22 cellular contexts compared by ENCODE assay signal in genomic region chr4:132792305-132792704, GRCh38.
A peak's percentile ranks its signal among the peaks of the same experiment; 100 is the strongest.
DNase-seq lines count a peak whose midpoint lies in the region; ATAC-seq, FAIRE-seq and TF ChIP-seq lines count a peak whose summit lies in the region.
"Had no signal": no experiment of that assay in that cellular context is flagged by ENCODE, and none has a peak within 500 bp of the region (broad histone marks: within the 10 kb centered on the region; RNA-seq: fewer than 3 reads in every experiment).

No MANE protein-coding gene starts in this region.

- no peak overlapping the region for H3K27ac ChIP-seq in HCT116 (ENCODE audit: low read depth, low read length)
- H3K27ac ChIP-seq: C4-2B had no signal

- CTCF ChIA-PET in HCT116 (lab: Charles Lee), result no interaction called here

- no peak for TF ChIP-seq CTCF in D721Med (IDR thresholded peaks at IDR 0.05; ENCODE audit: insufficient read depth, missing control alignments)
- TF ChIP-seq CTCF in HCT116 (IDR thresholded peaks at IDR 0.05 in 2 of 3, conservative IDR thresholded peaks at IDR 0.05 in 1 of 3; ENCODE audit: borderline replicate concordance in 1 of 3, insufficient read depth in 1 of 3, low read depth in 2 of 3, low read length in 2 of 3), result no peak

- no TSS peak for BruUV-seq in HCT116 (replicated peaks; lab: Mats Ljungman, UMichigan)

- no peaks in the 10 kb centered on the region for H4K20me1 ChIP-seq in HCT116 (ENCODE audit: insufficient read depth)

- TF ChIP-seq RAD21 in HCT116 (IDR thresholded peaks at IDR 0.05; ENCODE audit: low read depth), result no peak

- in situ Hi-C loops in ACHN (cut with HindIII; ENCODE audit: low pct_ligation_motif_present, low pct_unique_long_range_greater_than_20kb, low sequenced_read_pairs), result no loop called here

- H3K9ac ChIP-seq in HCT116 (ENCODE audit: low read length) (no peak overlapping the region), adipocyte (ENCODE audit: low read length) (no peak overlapping the region)

- ATAC-seq in HCT116 (no peak), HG02885 (IDR thresholded peaks at IDR 0.05; ENCODE audit: poor library complexity, unreplicated experiment) (no peak)

- POLR2A ChIA-PET in HCT116 (lab: Charles Lee), result no interaction called here

- no peaks in the 10 kb centered on the region for H3K9me2 ChIP-seq in HCT116 (ENCODE audit: insufficient read depth)

- DNase-seq in D721Med (ENCODE audit: insufficient read length, low spot score) (no peak), DMS53 (lab: John Stamatoyannopoulos, UW) (peak; percentile 62), HCT116 (ENCODE audit: low read depth, low spot score) (no peak), adipocyte (ENCODE audit: low read depth) (peak; percentile 28), RCC 7860 (ENCODE audit: low spot score) (no peak), ACHN (no peak), DMS79 treated with DMSO at 0.1 percent for 48 hours (lab: John Stamatoyannopoulos, UW) (no peak)
- DNase-seq: AML-193; Caco-2; CD4-positive, alpha-beta T cell; DMS153; GDM1; H9; IMR-90; Karpas-422; KBM-7 had no signal

- no peaks in the 10 kb centered on the region for H3K79me2 ChIP-seq in HCT116 (ENCODE audit: insufficient read depth, low read length)

- H3K9me3 ChIP-seq in HCT116 (ENCODE audit: control insufficient read depth in 1 of 2, insufficient read depth in 1 of 2, low read depth in 1 of 2, low read length in 2 of 2), result no peaks in the 10 kb centered on the region
- H3K9me3 ChIP-seq in adipocyte (ENCODE audit: control insufficient read depth, low read length), result no peaks in the 10 kb centered on the region
- H3K9me3 ChIP-seq: Caco-2 had no signal

- H3K4me3 ChIP-seq in HCT116 (replicated peaks in 1 of 2; ENCODE audit: low read depth in 1 of 2, low read length in 2 of 2) (no peak overlapping the region), adipocyte (ENCODE audit: low read length) (no peak overlapping the region)

- TF ChIP-seq POLR2A in HCT116 (IDR thresholded peaks at IDR 0.05; ENCODE audit: borderline replicate concordance, extremely low read depth, insufficient read depth, insufficient read length), result no peak

- FAIRE-seq in D721Med (lab: Jason Lieb, UNC) (peak; percentile 38), RCC 7860 (lab: Jason Lieb, UNC) (no peak)
- FAIRE-seq: GM12892, GM18507, H1, HTR-8/SVneo had no signal

- H3K4me1 ChIP-seq in HCT116 (ENCODE audit: control insufficient read depth in 1 of 2, insufficient read depth in 2 of 2, low read length in 2 of 2) (no peaks in the 10 kb centered on the region), adipocyte (ENCODE audit: control insufficient read depth, insufficient read depth, low read length) (no peaks in the 10 kb centered on the region)
- H3K4me1 ChIP-seq: Caco-2 had no signal

- H3K36me3 ChIP-seq in HCT116 (ENCODE audit: control insufficient read depth in 1 of 2, insufficient read depth in 2 of 2, low read length in 2 of 2), result no peaks in the 10 kb centered on the region
- no peaks in the 10 kb centered on the region for H3K36me3 ChIP-seq in adipocyte (ENCODE audit: control insufficient read depth, insufficient read depth, low read length, severe bottlenecking)

- H3K4me2 ChIP-seq in HCT116 (ENCODE audit: low read length), result no peak overlapping the region

- RAD21 ChIA-PET in HCT116 (lab: Charles Lee; ENCODE audit: low non-redundant PET in 1 of 2, low total read pairs in 2 of 2, uncharacterized antibody in 2 of 2, unreplicated experiment in 2 of 2), result no interaction called here

- H2AFZ ChIP-seq in HCT116 (ENCODE audit: low read depth, low read length, poor library complexity, severe bottlenecking), result no peak overlapping the region

- H3K27me3 ChIP-seq in HCT116 (ENCODE audit: insufficient read depth, low read length) (no peaks in the 10 kb centered on the region), adipocyte (replicated peaks; ENCODE audit: control insufficient read depth, insufficient read depth, low read length) (no peaks in the 10 kb centered on the region)

- intact Hi-C loops in HCT116 (cut with micrococcal nuclease), result no loop called here

TF ChIP-seq in HCT116, 20 proteins besides CTCF, POLR2A, EP300 and RAD21:
- no peak for TF ChIP-seq ZNF274 (IDR thresholded peaks at IDR 0.05; ENCODE audit: low read depth, low read length)
- TF ChIP-seq CEBPB (IDR thresholded peaks at IDR 0.05; ENCODE audit: low read depth), result 0 out of 2 replicates have a peak, but pooled peaks have one; percentile 18

Comparison
In these comparisons a context has a peak if more than half of its experiments do, and no peak if none do; other contexts are left out.
1. DNase-seq: peak in DMS53 (single experiment) and adipocyte (single experiment); none in D721Med (single experiment), HCT116 (single experiment), RCC 7860 (single experiment), ACHN (single experiment) and DMS79 treated with DMSO at 0.1 percent for 48 hours (single experiment).